ENCODE assay signal across 8 cellular contexts in the genomic region with DNA sequence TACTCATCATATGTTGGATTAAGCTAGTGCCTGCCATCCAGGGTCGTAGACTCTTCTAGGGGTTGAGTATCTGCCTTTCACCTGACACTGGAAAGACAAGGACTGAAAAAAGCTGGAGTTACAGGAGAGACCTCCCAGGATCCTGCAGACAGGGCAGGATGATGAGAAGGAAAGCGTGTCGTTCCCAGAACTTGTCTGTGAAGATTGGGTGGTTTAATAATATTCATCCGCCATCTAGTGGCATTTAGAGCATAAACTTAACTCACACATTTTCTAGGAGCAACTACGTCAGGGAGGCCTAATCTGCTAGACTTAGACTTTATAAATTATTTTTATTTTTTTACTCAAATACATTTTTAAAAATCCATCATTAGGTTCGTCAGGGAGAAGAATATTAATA. TPM values are rescaled to one million over a fixed set of nuclear protein-coding genes. Genes with fewer than 3 reads are reported as not detected.
A peak's percentile ranks its signal among the peaks of the same experiment; 100 is the strongest.
DNase-seq lines count a peak whose midpoint lies in the region; ATAC-seq, FAIRE-seq and TF ChIP-seq lines count a peak whose summit lies in the region.

No MANE protein-coding gene starts in this region.

- H3K23ac ChIP-seq in IMR-90 (ENCODE audit: low read depth, low read length) = no peak overlapping the region

- H4K20me1 ChIP-seq in IMR-90 (ENCODE audit: insufficient read depth, low read length) = no peaks in the 10 kb centered on the region

- H3K9me3 ChIP-seq in IMR-90 (ENCODE audit: control insufficient read depth, insufficient read depth, low read length) (no peaks in the 10 kb centered on the region), esophagus squamous epithelium (no peaks in the 10 kb centered on the region)

- H2BK120ac ChIP-seq in IMR-90 (ENCODE audit: low read depth, low read length) = no peak overlapping the region

- no peaks in the 10 kb centered on the region for H3K4me1 ChIP-seq in IMR-90 (ENCODE audit: control insufficient read depth, insufficient read depth, low read length)
- peaks cover 9 to 23% (median 11%) of the 10 kb centered on the region in 3 donors for H3K4me1 ChIP-seq in esophagus squamous epithelium

- no peak overlapping the region for H4K91ac ChIP-seq in IMR-90 (ENCODE audit: insufficient read depth, low read depth, low read length)

- CTCF ChIA-PET in IMR-90 (lab: Yijun Ruan, JAX) = interaction anchor here (1.4 to 2.0 kb wide), 4 partner anchors 300 to 307 kb away, joined by 4 to 10 read pairs (median 6); no protein-coding TSS in a partner anchor

- ATAC-seq in IMR-90 (ENCODE audit: low read depth) (peak; percentile 85), GM18520 (IDR thresholded peaks at IDR 0.05; ENCODE audit: unreplicated experiment) (no peak)

- BruUV-seq in IMR-90 (replicated peaks; lab: Mats Ljungman, UMichigan) = no TSS peak

- intact Hi-C loops in IMR-90 (cut with micrococcal nuclease) (loop anchor here (1.0 kb wide), 3 partner anchors 304 to 398 kb away; no protein-coding TSS in a partner anchor), esophagus squamous epithelium (cut with DNase I) (loop anchor here (5.0 kb wide), 1 partner anchor 301 kb away; no protein-coding TSS in a partner anchor)

- DNase-seq in GM10266 (ENCODE audit: extremely low spot score) (peak; percentile 54), IMR-90 (peak; percentile 67), SK-MEL-5 (ENCODE audit: low read depth, low spot score) (peak; percentile 75), esophagus squamous epithelium (lab: John Stamatoyannopoulos, UW) (no peak), occipital lobe (lab: John Stamatoyannopoulos, UW) (peak; percentile 13)
- no peak for DNase-seq in stimulated activated CD4-positive, alpha-beta T cell treated with anti-CD3 and anti-CD28 coated beads, Interleukin-12 subunit alpha, Interleukin-12 subunit beta, amount 100 ng/mL, for 4 hours

- H4K5ac ChIP-seq in IMR-90 (ENCODE audit: low read depth, low read length) = no peak overlapping the region

- H3K36me3 ChIP-seq in IMR-90 (ENCODE audit: control insufficient read depth, insufficient read depth, low read length) (no peaks in the 10 kb centered on the region), esophagus squamous epithelium (no peaks in the 10 kb centered on the region)

- POLR2A ChIA-PET in IMR-90 (lab: Charles Lee; ENCODE audit: unreplicated experiment) = no interaction called here

- no peak overlapping the region for H3K14ac ChIP-seq in IMR-90 (replicated peaks; ENCODE audit: low read depth, low read length)

- H3K27me3 ChIP-seq in IMR-90 (ENCODE audit: control insufficient read depth, insufficient read depth, low read length) = peaks cover 29% of the 10 kb centered on the region
- H3K27me3 ChIP-seq in esophagus squamous epithelium = peaks cover 0 to 24% (median 0%) of the 10 kb centered on the region in 4 donors

- H3K56ac ChIP-seq in IMR-90 (ENCODE audit: extremely low read depth, insufficient read depth, low read length) = no peak overlapping the region

- TF ChIP-seq CTCF in GM10266 (IDR thresholded peaks at IDR 0.05; ENCODE audit: control insufficient read depth, insufficient read depth, low read depth, missing control alignments) (peak; percentile 62), IMR-90 (conservative IDR thresholded peaks at IDR 0.05; ENCODE audit: low read depth, low read length) (peak; percentile 74), esophagus squamous epithelium (IDR thresholded peaks at IDR 0.05) (peak; percentile 44 to 74 (median 60))

- H2BK15ac ChIP-seq in IMR-90 (ENCODE audit: low read depth, low read length) = no peak overlapping the region

- H3K4me3 ChIP-seq in IMR-90 (ENCODE audit: insufficient read depth, low read depth, low read length) (no peak overlapping the region), esophagus squamous epithelium (no peak overlapping the region)

- H3K4me2 ChIP-seq in IMR-90 (ENCODE audit: low read depth, low read length) = no peak overlapping the region

- no peak overlapping the region for H4K8ac ChIP-seq in IMR-90 (ENCODE audit: low read depth in 2 of 2, low read length in 2 of 2)

- in situ Hi-C loops in IMR-90 (cut with MboI; ENCODE audit: low sequenced_read_pairs) = loop anchor here (5.0 kb wide), 2 partner anchors 306 to 396 kb away; no protein-coding TSS in a partner anchor
- in situ Hi-C loops in SK-MEL-5 (cut with HindIII; ENCODE audit: low pct_unique_long_range_greater_than_20kb, low sequenced_read_pairs) = no loop called here

- no peak overlapping the region for H3K4ac ChIP-seq in IMR-90 (ENCODE audit: low read depth, low read length)

- no peak overlapping the region for H2AFZ ChIP-seq in IMR-90 (replicated peaks; ENCODE audit: low read length, poor library complexity)

- peak; percentile 83 for TF ChIP-seq RAD21 in IMR-90 (IDR thresholded peaks at IDR 0.05; ENCODE audit: low read length)

- WGBS in IMR-90 (ENCODE audit: extremely low coverage in 2 of 2, insufficient read length in 1 of 2), 2 experiments = no CpG with 5 or more reads among the region's 6 CpGs
- WGBS in esophagus squamous epithelium, 2 donors = 9% methylated on average over 6 of the region's 6 CpGs

- H2BK20ac ChIP-seq in IMR-90 (ENCODE audit: low read depth, low read length) = no peak overlapping the region

- H3K27ac ChIP-seq in IMR-90 (ENCODE audit: insufficient read depth, low read length) (no peak overlapping the region), esophagus squamous epithelium (no peak overlapping the region)

- FAIRE-seq in A204.1 (lab: Jason Lieb, UNC) = peak; percentile 97

- no peaks in the 10 kb centered on the region for H3K79me1 ChIP-seq in IMR-90 (ENCODE audit: low read depth in 1 of 2, low read length in 2 of 2)

- no peaks in the 10 kb centered on the region for H3K9me1 ChIP-seq in IMR-90 (ENCODE audit: insufficient read depth, low read length)

- H3K9ac ChIP-seq in IMR-90 (ENCODE audit: low read depth, low read length) = no peak overlapping the region

- H2BK5ac ChIP-seq in IMR-90 (ENCODE audit: low read depth, low read length, poor library complexity, severe bottlenecking) = no peak overlapping the region

- H2AK9ac ChIP-seq in IMR-90 (replicated peaks; ENCODE audit: low read depth, low read length, poor library complexity) = no peak overlapping the region

- TF ChIP-seq POLR2A in IMR-90 (IDR thresholded peaks at IDR 0.05; ENCODE audit: low read depth, low read length) = no peak
- no peak for TF ChIP-seq POLR2A in esophagus squamous epithelium (IDR thresholded peaks at IDR 0.05)

- dilution Hi-C loops in IMR-90 (cut with HindIII; ENCODE audit: low sequenced_read_pairs, unreplicated experiment) = no loop called here

- no peak overlapping the region for H3K18ac ChIP-seq in IMR-90 (ENCODE audit: low read depth, low read length)

- no peak overlapping the region for H2AK5ac ChIP-seq in IMR-90 (ENCODE audit: low read depth, low read length)

TF ChIP-seq in IMR-90, 13 proteins besides CTCF, POLR2A, EP300 and RAD21:
- TF ChIP-seq USF2 (IDR thresholded peaks at IDR 0.05; ENCODE audit: low read depth, low read length) (no peak), SMC3 (IDR thresholded peaks at IDR 0.05; ENCODE audit: low read depth, low read length) (peak; percentile 71)

RNA-seq across cellular contexts. Expression of gene ADRB1, which starts 59.6 kb away (rescaled TPM):
- total RNA-seq in IMR-90 (2012; rRNA removed) = not detected in 2 replicates
- not detected in 2 replicates for polyA plus RNA-seq in IMR-90 (2012; rRNA removed)
- not detected in 2 replicates for polyA plus RNA-seq in IMR-90 (2012; cell fraction: cytosol; rRNA removed)
- not detected in 2 replicates for polyA plus RNA-seq in IMR-90 (2012; cell fraction: nucleus; rRNA removed; ENCODE audit: low replicate concordance)
- total RNA-seq in SK-MEL-5 (2014; rRNA removed; shearing (Covaris generic)) = 2.9 and 3.3 TPM in 2 replicates
- 2.4 and 2.8 TPM in 2 replicates for polyA plus RNA-seq in SK-MEL-5 (2015; cell fraction: cytosol; rRNA removed)
- 1.2 and 4.2 TPM in 2 replicates for polyA plus RNA-seq in SK-MEL-5 (2015; cell fraction: nucleus; rRNA removed)
- total RNA-seq in esophagus squamous epithelium = 1 to 10 TPM in 1 of 4 donors, under 1 TPM in 2, not detected in 1; 0.18 to 1.1 (median 0.27) TPM
- total RNA-seq in occipital lobe = 3.3 TPM

Comparison
In these comparisons a context has a peak if more than half of its experiments do, and no peak if none do; other contexts are left out.
1. DNase-seq: peak in GM10266 (single experiment), IMR-90 (single experiment), SK-MEL-5 (single experiment) and occipital lobe (single experiment); none in esophagus squamous epithelium (single experiment) and stimulated activated CD4-positive, alpha-beta T cell treated with anti-CD3 and anti-CD28 coated beads, Interleukin-12 subunit alpha, Interleukin-12 subunit beta, amount 100 ng/mL, for 4 hours (single experiment).
2. Peak in every context shown above with its lines, with median percentiles within 50 percentile points of each other: CTCF ChIP-seq.